Comparison of ENCODE assay signal across 8 cellular contexts in the genomic region with DNA sequence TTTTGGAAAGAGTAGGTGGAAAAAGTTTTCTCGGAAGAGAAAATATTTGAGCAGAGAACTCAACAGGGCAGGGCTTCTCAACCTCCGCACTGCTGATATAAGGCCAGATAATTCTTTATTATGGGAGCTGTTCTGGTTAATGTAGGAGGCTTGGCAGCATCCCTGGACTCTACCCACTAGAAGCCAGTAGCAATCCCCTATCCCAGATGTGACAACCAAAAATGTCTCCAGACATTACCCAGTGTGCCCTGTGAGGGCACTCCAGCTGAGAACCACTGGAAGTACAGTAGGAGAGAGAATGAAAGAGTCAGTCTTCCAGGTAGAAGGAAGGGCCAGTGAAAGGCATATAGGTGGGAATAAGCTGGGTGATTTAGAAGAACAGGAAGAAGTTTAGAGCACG.
"Had no signal": no experiment of that assay in that cellular context is flagged by ENCODE, and none has a peak within 500 bp of the region (broad histone marks: within the 10 kb centered on the region; RNA-seq: fewer than 3 reads in every experiment).

No MANE protein-coding gene starts in this region.

- H2AFZ ChIP-seq: GM23248, GM23338 had no signal

- H3K27ac Mint-ChIP-seq: GM23338, H9, HFFc6 had no signal

- H3K4me3 ChIP-seq: GM23248, GM23338, HAP-1 had no signal

- H3K4me1 ChIP-seq: HAP-1 had no signal

- H3K9me3 Mint-ChIP-seq: GM23338, H9, HFFc6 had no signal

- H3K9ac ChIP-seq: GM23248 had no signal

- H3K27ac ChIP-seq: GM23248 had no signal

- DNase-seq: GM23248, GOT3, H7, H9, HCEC 1CT, HFFc6 had no signal

- H3K36me3 ChIP-seq: HAP-1 had no signal

- H3K4me2 ChIP-seq: GM23338 had no signal

- H3K4me3 Mint-ChIP-seq: GM23338, H9, HFFc6 had no signal

- H3K9me3 ChIP-seq: HAP-1 had no signal
